ENCODE assay signal across 8 cellular contexts in genomic region chr12:125065753-125066570, GRCh38. TPM values are rescaled to one million over a fixed set of nuclear protein-coding genes. Genes with fewer than 3 reads are reported as not detected.
DNase-seq lines count a peak whose midpoint lies in the region; ATAC-seq, FAIRE-seq and TF ChIP-seq lines count a peak whose summit lies in the region.

No MANE protein-coding gene starts in this region.

- no peak for TF ChIP-seq CTCF in bronchial epithelial cell (IDR thresholded peaks at IDR 0.05; ENCODE audit: insufficient read depth, low read length, severe bottlenecking)

- H3K9ac ChIP-seq in mucosa of rectum (ENCODE audit: low read depth in 1 of 2, low read length in 2 of 2) = peak overlapping the region; percentile 77 to 78

- H3K4me1 ChIP-seq in mucosa of rectum (ENCODE audit: control insufficient read depth in 2 of 2, insufficient read depth in 2 of 2, low read length in 2 of 2) = peaks cover 8 to 13% of the 10 kb centered on the region in 2 donors

- H3K9me3 ChIP-seq in mucosa of rectum (ENCODE audit: control insufficient read depth in 2 of 2, low read length in 2 of 2) = no peaks in the 10 kb centered on the region

- H3K4me3 ChIP-seq in bronchial epithelial cell (ENCODE audit: low read depth, low read length) = peak overlapping the region; percentile 82
- H3K4me3 ChIP-seq in mucosa of rectum (ENCODE audit: low read length in 2 of 2) = peak overlapping the region; percentile 78 to 86

- FAIRE-seq in bronchial epithelial cell (lab: Jason Lieb, UNC) = no peak

- peak overlapping the region; percentile 58 to 75 for H3K27ac ChIP-seq in mucosa of rectum (ENCODE audit: low read depth in 2 of 2, low read length in 2 of 2)

- H3K27me3 ChIP-seq in bronchial epithelial cell (ENCODE audit: control insufficient read depth, insufficient read depth, low read length) = no peaks in the 10 kb centered on the region
- no peaks in the 10 kb centered on the region for H3K27me3 ChIP-seq in mucosa of rectum (ENCODE audit: control insufficient read depth in 2 of 2, insufficient read depth in 2 of 2, low read length in 2 of 2)

- DNase-seq in bronchial epithelial cell (ENCODE audit: low read depth) (no peak), NOMO-1 treated with dmso at 0.1 percent for 144 hours (lab: John Stamatoyannopoulos, UW; ENCODE audit: unreplicated experiment) (no peak), retina (no peak), NCI-H1092 (lab: John Stamatoyannopoulos, UW) (no peak)

- H3K36me3 ChIP-seq in bronchial epithelial cell (ENCODE audit: control insufficient read depth, insufficient read depth, low read length) (peaks cover 10% of the 10 kb centered on the region), mucosa of rectum (ENCODE audit: control insufficient read depth in 2 of 2, insufficient read depth in 2 of 2, low read length in 2 of 2) (peaks cover 0 to 1% of the 10 kb centered on the region in 2 donors)

- ATAC-seq in GM18499 (IDR thresholded peaks at IDR 0.05; ENCODE audit: insufficient read depth, unreplicated experiment) (peak; percentile 16), HG03460 (IDR thresholded peaks at IDR 0.05; ENCODE audit: unreplicated experiment) (peak; percentile 13), HG03442 (IDR thresholded peaks at IDR 0.05; ENCODE audit: unreplicated experiment) (no peak)

RNA-seq across cellular contexts. Expression of gene AACS, which starts 0.7 kb away (rescaled TPM):
- 30.5 and 43.0 TPM in 2 replicates for total RNA-seq in bronchial epithelial cell
